Comparison of ENCODE assay signal across 2 cellular contexts in genomic region chr5:67297376-67297775, GRCh38.
A peak's percentile ranks its signal among the peaks of the same experiment; 100 is the strongest.
TF ChIP-seq lines count a peak whose summit lies in the region.

No MANE protein-coding gene starts in this region.

TF ChIP-seq in HepG2, 621 proteins besides CTCF, POLR2A, EP300 and RAD21 (continued from another document):
- no peak for TF ChIP-seq ZNF362 (CRISPR knock-in tag; IDR thresholded peaks at IDR 0.05; ENCODE audit: borderline replicate concordance)

TF ChIP-seq in K562, 482 proteins besides CTCF, POLR2A, EP300 and RAD21:
- TF ChIP-seq ARID4B (CRISPR knock-in tag; IDR thresholded peaks at IDR 0.05) (no peak), NFIX (CRISPR knock-in tag; IDR thresholded peaks at IDR 0.05; ENCODE audit: low read depth) (peak; percentile 80), PATZ1 (CRISPR knock-in tag; IDR thresholded peaks at IDR 0.05; ENCODE audit: borderline replicate concordance) (no peak), ZNF24 (IDR thresholded peaks at IDR 0.05) (no peak), KAT7 (CRISPR knock-in tag; IDR thresholded peaks at IDR 0.05; ENCODE audit: borderline replicate concordance) (no peak), ZNF785 (CRISPR knock-in tag; IDR thresholded peaks at IDR 0.05) (no peak), POLR2G (IDR thresholded peaks at IDR 0.05; ENCODE audit: low read depth, low read length) (no peak), ZNF134 (CRISPR knock-in tag; conservative IDR thresholded peaks at IDR 0.05) (no peak), NFIC (IDR thresholded peaks at IDR 0.05) (peak; percentile 95), HDAC2 (IDR thresholded peaks at IDR 0.05) (no peak), ELF1 (tag; IDR thresholded peaks at IDR 0.05) (no peak), ATF2 (CRISPR knock-in tag; IDR thresholded peaks at IDR 0.05) (no peak), ZKSCAN1 (IDR thresholded peaks at IDR 0.05; ENCODE audit: low read depth, low read length) (no peak), BRF1 (IDR thresholded peaks at IDR 0.05; ENCODE audit: borderline replicate concordance, extremely low read depth, insufficient read length) (no peak)
